14 cellular contexts compared by ENCODE assay signal in genomic region chr7:81618400-81619014, GRCh38.
A peak's percentile ranks its signal among the peaks of the same experiment; 100 is the strongest.
DNase-seq lines count a peak whose midpoint lies in the region; ATAC-seq and TF ChIP-seq lines count a peak whose summit lies in the region.
"Had no signal": no experiment of that assay in that cellular context is flagged by ENCODE, and none has a peak within 500 bp of the region (broad histone marks: within the 10 kb centered on the region; RNA-seq: fewer than 3 reads in every experiment).

No MANE protein-coding gene starts in this region.

- H3K27me3 ChIP-seq in PC-3 (ENCODE audit: low read length), result no peaks in the 10 kb centered on the region
- no peaks in the 10 kb centered on the region for H3K27me3 ChIP-seq in aorta (ENCODE audit: control insufficient read depth in 1 of 2, insufficient read depth in 2 of 2, low read length in 1 of 2)

- 73 to 74% methylated on average over 4 of the region's 4 CpGs for WGBS in aorta, 2 donors

- H3K27me3 Mint-ChIP-seq in activated T-helper 1 cell treated with anti-CD3 and anti-CD28 coated beads, Interleukin-12 subunit alpha, Interleukin-12 subunit beta, Interleukin-2, Interleukin-4 antibody, amounts not matched to agents 30 ng/mL and 10 ng/mL and 1 ng/mL, durations not matched to agents 14 hours and 24 hours and 36 hours (ENCODE audit: insufficient read depth), result no peaks in the 10 kb centered on the region
- H3K27me3 Mint-ChIP-seq: memory B cell had no signal

- H3K9me2 ChIP-seq in PC-3 (replicated peaks; ENCODE audit: low read length), result no peaks in the 10 kb centered on the region

- H3K9ac ChIP-seq in PC-3 (ENCODE audit: low read length), result peak overlapping the region; percentile 79

- H3K4me3 Mint-ChIP-seq in activated T-helper 1 cell treated with anti-CD3 and anti-CD28 coated beads, Interleukin-12 subunit alpha, Interleukin-12 subunit beta, Interleukin-2, Interleukin-4 antibody, amounts not matched to agents 30 ng/mL and 10 ng/mL and 1 ng/mL, durations not matched to agents 14 hours and 24 hours and 36 hours, result no peak overlapping the region
- H3K4me3 Mint-ChIP-seq: memory B cell had no signal

- POLR2A ChIA-PET in PC-3 (lab: Charles Lee; ENCODE audit: unreplicated experiment), result interaction anchor here (0.6 kb wide), 2 partner anchors 33 to 759 kb away, joined by 3 to 5 read pairs; no protein-coding TSS in a partner anchor

- H4K20me1 ChIP-seq in PC-3 (ENCODE audit: low read length), result no peaks in the 10 kb centered on the region

- intact Hi-C loops in PC-3 (cut with micrococcal nuclease), result loop anchor here (1.0 to 5.0 kb wide), 4 partner anchors 20 to 399 kb away; no protein-coding TSS in a partner anchor
- intact Hi-C loops in activated T-helper 1 cell treated with anti-CD3 and anti-CD28 coated beads, Interleukin-12 subunit alpha, Interleukin-12 subunit beta, Interleukin-2, Interleukin-4 antibody, amounts not matched to agents 30 ng/mL and 10 ng/mL and 1 ng/mL, durations not matched to agents 14 hours and 24 hours and 36 hours (cut with micrococcal nuclease), result no loop called here
- intact Hi-C loops in aorta (cut with DNase I), result loop anchor here in 1 of 2 donors (5.0 kb wide), 1 partner anchor 44 kb away; no protein-coding TSS in a partner anchor

- H3K36me3 ChIP-seq in PC-3 (ENCODE audit: low read depth, low read length), result no peaks in the 10 kb centered on the region
- no peaks in the 10 kb centered on the region for H3K36me3 ChIP-seq in aorta (ENCODE audit: control insufficient read depth in 1 of 2, insufficient read depth in 2 of 2, low read length in 1 of 2)

- H3K79me2 ChIP-seq in PC-3 (ENCODE audit: low read length), result no peaks in the 10 kb centered on the region

- CTCF ChIA-PET in PC-3 (lab: Charles Lee), result no interaction called here

- no peaks in the 10 kb centered on the region for H3K36me3 Mint-ChIP-seq in activated T-helper 1 cell treated with anti-CD3 and anti-CD28 coated beads, Interleukin-12 subunit alpha, Interleukin-12 subunit beta, Interleukin-2, Interleukin-4 antibody, amounts not matched to agents 30 ng/mL and 10 ng/mL and 1 ng/mL, durations not matched to agents 14 hours and 24 hours and 36 hours (ENCODE audit: low read depth)
- H3K36me3 Mint-ChIP-seq: memory B cell had no signal

- peak overlapping the region; percentile 94 for H3K27ac ChIP-seq in PC-3 (ENCODE audit: low read length)
- H3K27ac ChIP-seq in aorta (ENCODE audit: low read depth in 1 of 2, low read length in 2 of 2), result no peak overlapping the region
- H3K27ac ChIP-seq: VCaP had no signal

- H3K4me1 ChIP-seq in PC-3 (ENCODE audit: insufficient read depth, low read length) (peaks cover 38% of the 10 kb centered on the region), aorta (ENCODE audit: control insufficient read depth in 1 of 2, insufficient read depth in 2 of 2, low read length in 2 of 2) (no peaks in the 10 kb centered on the region)

- peak overlapping the region; percentile 49 for H3K4me2 ChIP-seq in PC-3 (ENCODE audit: low read length)

- BruUV-seq in PC-3 (replicated peaks; lab: Mats Ljungman, UMichigan), result no TSS peak

- DNase-seq in GM03348 (ENCODE audit: low spot score), result peak; percentile 63
- peak; percentile 90 for DNase-seq in PC-3
- DNase-seq in epithelial cell of proximal tubule (ENCODE audit: low read depth), result peak; percentile 78
- peak; percentile 94 for DNase-seq in renal cortical epithelial cell (ENCODE audit: low read depth)
- DNase-seq in activated T-helper 1 cell treated with anti-CD3 and anti-CD28 coated beads, Interleukin-12 subunit alpha, Interleukin-12 subunit beta, Interleukin-2, Interleukin-4 antibody, amounts not matched to agents 30 ng/mL and 10 ng/mL and 1 ng/mL, durations not matched to agents 14 hours and 24 hours and 36 hours (ENCODE audit: low spot score), result no peak
- no peak for DNase-seq in aorta
- no peak for DNase-seq in Kasumi-1 (lab: John Stamatoyannopoulos, UW)
- DNase-seq: activated gamma-delta T cell treated with Interleukin-2 at 50 U/mL for 16 hours; NCI-H774; small intestine; stimulated activated naive CD4-positive, alpha-beta T cell had no signal

- H3K27ac Mint-ChIP-seq in activated T-helper 1 cell treated with anti-CD3 and anti-CD28 coated beads, Interleukin-12 subunit alpha, Interleukin-12 subunit beta, Interleukin-2, Interleukin-4 antibody, amounts not matched to agents 30 ng/mL and 10 ng/mL and 1 ng/mL, durations not matched to agents 14 hours and 24 hours and 36 hours, result no peak overlapping the region
- H3K27ac Mint-ChIP-seq: memory B cell had no signal

- H2AFZ ChIP-seq in PC-3 (ENCODE audit: low read length), result no peak overlapping the region

- H3F3A ChIP-seq in PC-3 (ENCODE audit: low read length, unreplicated experiment), result no peaks in the 10 kb centered on the region

- TF ChIP-seq CTCF in PC-3 (conservative IDR thresholded peaks at IDR 0.05; ENCODE audit: low read depth, low read length) (no peak), epithelial cell of proximal tubule (conservative IDR thresholded peaks at IDR 0.05; ENCODE audit: low read depth, low read length) (no peak)

- H3K4me3 ChIP-seq in PC-3 (ENCODE audit: low read length) (no peak overlapping the region), epithelial cell of proximal tubule (ENCODE audit: low read depth, low read length) (no peak overlapping the region), aorta (ENCODE audit: low read length in 2 of 2) (no peak overlapping the region)

- H3K4me1 Mint-ChIP-seq in activated T-helper 1 cell treated with anti-CD3 and anti-CD28 coated beads, Interleukin-12 subunit alpha, Interleukin-12 subunit beta, Interleukin-2, Interleukin-4 antibody, amounts not matched to agents 30 ng/mL and 10 ng/mL and 1 ng/mL, durations not matched to agents 14 hours and 24 hours and 36 hours (ENCODE audit: low read depth), result no peaks in the 10 kb centered on the region
- H3K4me1 Mint-ChIP-seq: memory B cell had no signal

- no peaks in the 10 kb centered on the region for H3K9me3 Mint-ChIP-seq in activated T-helper 1 cell treated with anti-CD3 and anti-CD28 coated beads, Interleukin-12 subunit alpha, Interleukin-12 subunit beta, Interleukin-2, Interleukin-4 antibody, amounts not matched to agents 30 ng/mL and 10 ng/mL and 1 ng/mL, durations not matched to agents 14 hours and 24 hours and 36 hours

- H3K9me3 ChIP-seq in PC-3 (ENCODE audit: low read length) (no peaks in the 10 kb centered on the region), aorta (ENCODE audit: control insufficient read depth, low read length) (no peaks in the 10 kb centered on the region)

- ATAC-seq in PC-3 (peak; percentile 86), GM21529 (IDR thresholded peaks at IDR 0.05; ENCODE audit: unreplicated experiment) (no peak), aorta (ENCODE audit: low FRiP score) (no peak)

Comparison
In these comparisons a context has a peak if more than half of its experiments do, and no peak if none do; other contexts are left out.
1. DNase-seq: peak in GM03348 (single experiment), PC-3 (single experiment), epithelial cell of proximal tubule (single experiment) and renal cortical epithelial cell (single experiment); none in activated T-helper 1 cell treated with anti-CD3 and anti-CD28 coated beads, Interleukin-12 subunit alpha, Interleukin-12 subunit beta, Interleukin-2, Interleukin-4 antibody, amounts not matched to agents 30 ng/mL and 10 ng/mL and 1 ng/mL, durations not matched to agents 14 hours and 24 hours and 36 hours (single experiment), aorta (0 of 2) and Kasumi-1 (0 of 2).